1 cellular context compared by ENCODE assay signal in genomic region chr5:75584641-75585040, GRCh38.
TF ChIP-seq lines count a peak whose summit lies in the region.

No MANE protein-coding gene starts in this region.

TF ChIP-seq in IMR-90, 13 proteins besides CTCF, POLR2A, EP300 and RAD21:
- no peak for TF ChIP-seq RFX5 (IDR thresholded peaks at IDR 0.05; ENCODE audit: low read depth, low read length)
- peak; percentile 35 for TF ChIP-seq SMC3 (IDR thresholded peaks at IDR 0.05; ENCODE audit: low read depth, low read length)
